Comparison of ENCODE assay signal across 8 cellular contexts in the genomic region with DNA sequence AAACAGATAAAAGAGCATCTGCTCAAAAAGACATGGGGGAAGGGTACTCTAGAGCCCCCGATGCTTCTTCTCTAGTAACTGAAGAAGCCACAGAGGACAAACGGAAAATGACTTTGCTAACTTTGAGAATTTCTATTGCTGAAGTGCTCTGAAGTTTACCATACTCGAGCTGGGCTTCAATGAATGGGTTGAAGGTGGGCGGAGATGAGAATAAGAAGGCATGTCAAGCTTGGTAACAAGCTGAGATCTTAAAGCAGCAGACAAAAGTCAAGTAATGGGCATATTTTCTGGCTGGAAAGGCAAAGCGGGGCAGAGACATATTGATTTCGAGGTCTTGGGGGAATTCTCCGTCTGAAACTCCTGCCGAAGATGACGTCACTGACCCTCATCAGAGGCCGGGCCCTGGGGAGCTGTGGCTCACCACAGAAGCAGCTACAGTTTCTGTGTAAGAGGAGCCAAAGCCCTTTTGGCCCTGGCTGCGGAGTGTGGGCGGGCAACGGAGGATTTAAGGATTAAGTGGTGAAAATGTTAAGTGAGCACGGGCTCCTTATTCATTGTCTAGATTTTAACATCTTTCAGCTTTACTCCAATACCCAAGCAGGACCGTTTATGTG.
DNase-seq lines count a peak whose midpoint lies in the region; ATAC-seq and TF ChIP-seq lines count a peak whose summit lies in the region.

No MANE protein-coding gene starts in this region.

- H4K20me1 ChIP-seq in KMS-11 (ENCODE audit: insufficient read depth), result no peaks in the 10 kb centered on the region

- DNase-seq in Daoy (ENCODE audit: low read depth) (peak; percentile 92), germinal center (ENCODE audit: low spot score) (peak; percentile 19), gastrocnemius medialis (no peak), NCI-H2081 treated with DMSO at 0.1 percent for 48 hours (lab: John Stamatoyannopoulos, UW) (no peak), esophagus squamous epithelium (lab: John Stamatoyannopoulos, UW) (no peak)
- no peak for DNase-seq in activated CD4-positive, alpha-beta T cell treated with anti-CD3 and anti-CD28 coated beads, Interleukin-2, amount 50 U/mL, for 4 hours

- H3K27me3 ChIP-seq in KMS-11 (ENCODE audit: insufficient read depth, low read depth), result no peaks in the 10 kb centered on the region
- H3K27me3 ChIP-seq in gastrocnemius medialis, result no peaks in the 10 kb centered on the region
- no peaks in the 10 kb centered on the region for H3K27me3 ChIP-seq in esophagus squamous epithelium

- ATAC-seq in GM21619 (IDR thresholded peaks at IDR 0.05; ENCODE audit: unreplicated experiment) (peak; percentile 98), gastrocnemius medialis (no peak)

- H3K4me3 ChIP-seq in KMS-11 (IDR thresholded peaks at IDR 0.05; ENCODE audit: insufficient read depth, low read depth, low read length), result no peak overlapping the region
- no peak overlapping the region for H3K4me3 ChIP-seq in gastrocnemius medialis
- no peak overlapping the region for H3K4me3 ChIP-seq in esophagus squamous epithelium

- TF ChIP-seq POLR2A in gastrocnemius medialis (IDR thresholded peaks at IDR 0.05), result no peak
- no peak for TF ChIP-seq POLR2A in esophagus squamous epithelium (IDR thresholded peaks at IDR 0.05)

- H2AFZ ChIP-seq in KMS-11 (ENCODE audit: low read depth), result peak overlapping the region; percentile 41; the same call in 1 of the 2 replicates

- H3K27ac ChIP-seq in KMS-11 (peak overlapping the region; percentile 63), gastrocnemius medialis (no peak overlapping the region), esophagus squamous epithelium (peak overlapping the region in 1 of 4 donors; percentile 15)

- peak overlapping the region; percentile 32; the same call in 1 of the 2 replicates for H3K9ac ChIP-seq in KMS-11

- TF ChIP-seq CTCF in KMS-11 (conservative IDR thresholded peaks at IDR 0.05; ENCODE audit: low read depth, low read length), result no peak
- no peak for TF ChIP-seq CTCF in gastrocnemius medialis (IDR thresholded peaks at IDR 0.05 in 4 of 5, conservative IDR thresholded peaks at IDR 0.05 in 1 of 5)
- no peak for TF ChIP-seq CTCF in esophagus squamous epithelium (IDR thresholded peaks at IDR 0.05)

- H3K79me2 ChIP-seq in KMS-11 (ENCODE audit: insufficient read depth, low read depth), result no peaks in the 10 kb centered on the region

- peak overlapping the region; percentile 48; the same call in 1 of the 2 replicates for H3K4me2 ChIP-seq in KMS-11

- H3K9me3 ChIP-seq in gastrocnemius medialis (no peaks in the 10 kb centered on the region), esophagus squamous epithelium (no peaks in the 10 kb centered on the region)

- 45 to 53% methylated on average over 15 of the region's 15 CpGs for WGBS in esophagus squamous epithelium, 2 donors

- in situ Hi-C loops in gastrocnemius medialis (cut with MboI; ENCODE audit: low sequenced_read_pairs in 4 of 4), result no loop called here

- H3K36me3 ChIP-seq in KMS-11 (ENCODE audit: insufficient read depth) (no peaks in the 10 kb centered on the region), gastrocnemius medialis (no peaks in the 10 kb centered on the region), esophagus squamous epithelium (no peaks in the 10 kb centered on the region)

- H3K4me1 ChIP-seq in KMS-11 (ENCODE audit: low read depth, poor library complexity, severe bottlenecking), result peaks cover 18% of the 10 kb centered on the region
- no peaks in the 10 kb centered on the region for H3K4me1 ChIP-seq in gastrocnemius medialis
- H3K4me1 ChIP-seq in esophagus squamous epithelium, result peaks cover 0 to 14% (median 5%) of the 10 kb centered on the region in 3 donors

- intact Hi-C loops in gastrocnemius medialis (cut with DNase I; ENCODE audit: low total_unique reads), result no loop called here
- intact Hi-C loops in esophagus squamous epithelium (cut with DNase I), result no loop called here

Comparison
In these comparisons a context has a peak if more than half of its experiments do, and no peak if none do; other contexts are left out.
1. DNase-seq: peak in Daoy (single experiment) and germinal center (single experiment); none in gastrocnemius medialis (0 of 2), activated CD4-positive, alpha-beta T cell treated with anti-CD3 and anti-CD28 coated beads, Interleukin-2, amount 50 U/mL, for 4 hours (0 of 2), NCI-H2081 treated with DMSO at 0.1 percent for 48 hours (single experiment) and esophagus squamous epithelium (single experiment).